25 cellular contexts compared by ENCODE assay signal in the genomic region with DNA sequence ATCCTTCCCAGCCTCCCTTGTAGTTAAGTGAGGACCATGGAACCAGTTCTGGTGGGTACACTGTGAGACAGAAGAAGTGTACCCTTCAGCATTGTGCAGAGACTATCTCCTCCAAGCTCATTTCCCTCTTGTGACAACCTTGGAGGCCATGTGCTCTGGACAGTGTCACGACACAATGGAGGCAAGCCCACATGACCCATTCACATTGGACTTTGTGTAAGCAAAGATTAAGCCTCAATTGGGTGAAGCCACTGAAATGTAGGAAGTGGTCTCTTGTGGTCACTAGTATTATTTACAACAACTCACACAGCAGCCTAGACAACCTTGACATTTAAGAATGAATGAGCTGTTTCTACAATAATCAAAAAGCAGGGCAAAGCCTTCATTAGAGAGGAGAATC.
"Had no signal": no experiment of that assay in that cellular context is flagged by ENCODE, and none has a peak within 500 bp of the region (broad histone marks: within the 10 kb centered on the region; RNA-seq: fewer than 3 reads in every experiment).

No MANE protein-coding gene starts in this region.

- H3K27ac ChIP-seq: sigmoid colon, tibial artery, vagina had no signal

- FAIRE-seq: colon, frontal cortex had no signal

- H3K36me3 ChIP-seq: sigmoid colon, tibial artery, vagina had no signal

- H3K27ac Mint-ChIP-seq: activated CD4-positive, alpha-beta T cell treated with anti-CD3 and anti-CD28 coated beads, Interleukin-2, amount 10 ng/mL, durations not matched to agents 24 days and 14 days; activated CD8-positive, alpha-beta T cell treated with anti-CD3 and anti-CD28 coated beads for 36 hours; activated naive CD8-positive, alpha-beta T cell treated with anti-CD3 and anti-CD28 coated beads, Interleukin-2, amount 10 ng/mL, durations not matched to agents 7 days and 5 days; activated T-helper 17 cell treated with anti-CD3 and anti-CD28 coated beads, Interleukin-2, amount 50 U/mL, for 72 hours; brain; nephron had no signal

- DNase-seq: activated CD4-positive, alpha-beta T cell treated with anti-CD3 and anti-CD28 coated beads, Interleukin-2, amount 10 ng/mL, durations not matched to agents 24 days and 14 days; activated CD8-positive, alpha-beta T cell treated with anti-CD3 and anti-CD28 coated beads for 36 hours; activated naive CD4-positive, alpha-beta T cell treated with Interleukin-2 at 50 U/mL for 16 hours; activated naive CD8-positive, alpha-beta T cell treated with anti-CD3 and anti-CD28 coated beads, Interleukin-2, amount 10 ng/mL, durations not matched to agents 7 days and 5 days; activated T-cell treated with anti-CD3 and anti-CD28 coated beads, Interleukin-2, amount 50 U/mL, for 1 hour; amygdala; caudate nucleus; erythroblast; head of caudate nucleus; midbrain; posterior cingulate gyrus; sigmoid colon; stimulated activated CD4-positive, alpha-beta T cell treated with anti-CD3 and anti-CD28 coated beads, Interleukin-12 subunit alpha, Interleukin-12 subunit beta, amount 100 ng/mL, for 4 hours; stimulated activated CD4-positive, alpha-beta T cell treated with anti-CD3 and anti-CD28 coated beads, Interleukin-1b, Interleukin-23, amount 100 ng/mL, for 48 hours; stimulated activated CD8-positive, alpha-beta memory T cell treated with anti-CD3 and anti-CD28 coated beads, Interleukin-4, amount 100 ng/mL, for 48 hours; stimulated activated naive CD8-positive, alpha-beta T cell treated with anti-CD3 and anti-CD28 coated beads, Interleukin-15, Interleukin-2, amounts not matched to agents 100 U/mL and 50 U/mL, for 24 hours; substantia nigra; tibial artery had no signal

- H3K27me3 ChIP-seq: sigmoid colon, tibial artery, vagina had no signal

- H3K4me3 Mint-ChIP-seq: activated CD4-positive, alpha-beta T cell treated with anti-CD3 and anti-CD28 coated beads, Interleukin-2, amount 10 ng/mL, durations not matched to agents 24 days and 14 days; activated CD8-positive, alpha-beta T cell treated with anti-CD3 and anti-CD28 coated beads for 36 hours; activated naive CD8-positive, alpha-beta T cell treated with anti-CD3 and anti-CD28 coated beads, Interleukin-2, amount 10 ng/mL, durations not matched to agents 7 days and 5 days; activated T-helper 17 cell treated with anti-CD3 and anti-CD28 coated beads, Interleukin-2, amount 50 U/mL, for 72 hours; brain; nephron had no signal

- H3K36me3 Mint-ChIP-seq: activated naive CD8-positive, alpha-beta T cell treated with anti-CD3 and anti-CD28 coated beads, Interleukin-2, amount 10 ng/mL, durations not matched to agents 7 days and 5 days; brain had no signal

- H3K4me1 ChIP-seq: sigmoid colon, vagina had no signal

- H3K9me3 ChIP-seq: sigmoid colon, tibial artery, vagina had no signal

- ATAC-seq: activated CD8-positive, alpha-beta T cell treated with anti-CD3 and anti-CD28 coated beads for 36 hours; activated T-helper 17 cell treated with anti-CD3 and anti-CD28 coated beads, Interleukin-2, amount 50 U/mL, for 72 hours; left lobe of liver; stimulated activated naive CD8-positive, alpha-beta T cell treated with anti-CD3 and anti-CD28 coated beads, Interleukin-15, Interleukin-2, amounts not matched to agents 100 U/mL and 50 U/mL, for 24 hours had no signal

- H3K9me3 Mint-ChIP-seq: activated CD8-positive, alpha-beta T cell treated with anti-CD3 and anti-CD28 coated beads for 36 hours; nephron had no signal

- H3K4me3 ChIP-seq: sigmoid colon, tibial artery, vagina had no signal

- H3K4me1 Mint-ChIP-seq: activated CD4-positive, alpha-beta T cell treated with anti-CD3 and anti-CD28 coated beads, Interleukin-2, amount 10 ng/mL, durations not matched to agents 24 days and 14 days; activated naive CD8-positive, alpha-beta T cell treated with anti-CD3 and anti-CD28 coated beads, Interleukin-2, amount 10 ng/mL, durations not matched to agents 7 days and 5 days; activated T-helper 17 cell treated with anti-CD3 and anti-CD28 coated beads, Interleukin-2, amount 50 U/mL, for 72 hours; brain had no signal
